In the genomic region with DNA sequence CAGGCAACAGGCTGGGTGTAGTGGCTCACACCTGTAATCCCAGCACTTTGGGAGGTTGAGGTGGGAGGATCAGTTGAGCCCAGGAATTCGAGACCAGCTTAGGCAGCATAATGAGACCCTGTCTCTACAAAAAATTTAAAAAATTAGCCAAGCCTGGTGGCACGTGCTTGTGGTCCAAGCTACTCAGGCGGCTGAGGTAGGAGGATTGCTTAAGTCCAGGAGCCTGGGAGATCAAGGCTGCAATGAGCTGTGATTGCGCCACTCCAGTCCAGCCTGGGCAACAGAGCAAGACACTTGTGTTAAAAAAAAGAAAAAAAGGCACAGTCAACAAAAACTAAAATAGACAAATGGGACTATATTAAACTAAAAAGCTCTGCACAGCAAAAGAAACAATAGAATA, we compare ENCODE assay signal across 1 cellular context.
TF ChIP-seq lines count a peak whose summit lies in the region.

No MANE protein-coding gene starts in this region.

TF ChIP-seq in HepG2, 621 proteins besides CTCF, POLR2A, EP300 and RAD21:
- 0 out of 2 replicates have a peak, but pooled peaks have one; percentile 8 for TF ChIP-seq FOXA3 (CRISPR knock-in tag; IDR thresholded peaks at IDR 0.05)
- 0 out of 2 replicates have a peak, but pooled peaks have one; percentile 14 for TF ChIP-seq GABPB1 (CRISPR knock-in tag; IDR thresholded peaks at IDR 0.05)
- peak; percentile 86 for TF ChIP-seq CEBPB (IDR thresholded peaks at IDR 0.05; ENCODE audit: borderline replicate concordance, low read depth, low read length)
- TF ChIP-seq HNF4A (CRISPR knock-in tag; IDR thresholded peaks at IDR 0.05) = peak; percentile 51
- TF ChIP-seq ZFP36L1 (CRISPR knock-in tag; IDR thresholded peaks at IDR 0.05) = no peak
- TF ChIP-seq KLF9 (CRISPR knock-in tag; IDR thresholded peaks at IDR 0.05; ENCODE audit: low read depth) = no peak
- no peak for TF ChIP-seq ZIK1 (CRISPR knock-in tag; IDR thresholded peaks at IDR 0.05; ENCODE audit: borderline replicate concordance, low read depth)
- TF ChIP-seq ZNF547 (CRISPR knock-in tag; IDR thresholded peaks at IDR 0.05) = no peak
- peak; percentile 60; the same call in 1 of the 2 replicates for TF ChIP-seq ZNF3 (CRISPR knock-in tag; IDR thresholded peaks at IDR 0.05)
- TF ChIP-seq SOX6 (IDR thresholded peaks at IDR 0.05) = no peak
- TF ChIP-seq SOX6 (CRISPR knock-in tag; IDR thresholded peaks at IDR 0.05) = 0 out of 2 replicates have a peak, but pooled peaks have one; percentile 20
- TF ChIP-seq, protein P1, sequence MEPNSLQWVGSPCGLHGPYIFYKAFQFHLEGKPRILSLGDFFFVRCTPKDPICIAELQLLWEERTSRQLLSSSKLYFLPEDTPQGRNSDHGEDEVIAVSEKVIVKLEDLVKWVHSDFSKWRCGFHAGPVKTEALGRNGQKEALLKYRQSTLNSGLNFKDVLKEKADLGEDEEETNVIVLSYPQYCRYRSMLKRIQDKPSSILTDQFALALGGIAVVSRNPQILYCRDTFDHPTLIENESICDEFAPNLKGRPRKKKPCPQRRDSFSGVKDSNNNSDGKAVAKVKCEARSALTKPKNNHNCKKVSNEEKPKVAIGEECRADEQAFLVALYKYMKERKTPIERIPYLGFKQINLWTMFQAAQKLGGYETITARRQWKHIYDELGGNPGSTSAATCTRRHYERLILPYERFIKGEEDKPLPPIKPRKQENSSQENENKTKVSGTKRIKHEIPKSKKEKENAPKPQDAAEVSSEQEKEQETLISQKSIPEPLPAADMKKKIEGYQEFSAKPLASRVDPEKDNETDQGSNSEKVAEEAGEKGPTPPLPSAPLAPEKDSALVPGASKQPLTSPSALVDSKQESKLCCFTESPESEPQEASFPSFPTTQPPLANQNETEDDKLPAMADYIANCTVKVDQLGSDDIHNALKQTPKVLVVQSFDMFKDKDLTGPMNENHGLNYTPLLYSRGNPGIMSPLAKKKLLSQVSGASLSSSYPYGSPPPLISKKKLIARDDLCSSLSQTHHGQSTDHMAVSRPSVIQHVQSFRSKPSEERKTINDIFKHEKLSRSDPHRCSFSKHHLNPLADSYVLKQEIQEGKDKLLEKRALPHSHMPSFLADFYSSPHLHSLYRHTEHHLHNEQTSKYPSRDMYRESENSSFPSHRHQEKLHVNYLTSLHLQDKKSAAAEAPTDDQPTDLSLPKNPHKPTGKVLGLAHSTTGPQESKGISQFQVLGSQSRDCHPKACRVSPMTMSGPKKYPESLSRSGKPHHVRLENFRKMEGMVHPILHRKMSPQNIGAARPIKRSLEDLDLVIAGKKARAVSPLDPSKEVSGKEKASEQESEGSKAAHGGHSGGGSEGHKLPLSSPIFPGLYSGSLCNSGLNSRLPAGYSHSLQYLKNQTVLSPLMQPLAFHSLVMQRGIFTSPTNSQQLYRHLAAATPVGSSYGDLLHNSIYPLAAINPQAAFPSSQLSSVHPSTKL (CRISPR knock-in tag; IDR thresholded peaks at IDR 0.05) = 0 out of 2 replicates have a peak, but pooled peaks have one; percentile 39
- 0 out of 2 replicates have a peak, but pooled peaks have one; percentile 17 for TF ChIP-seq HOXA3 (CRISPR knock-in tag; IDR thresholded peaks at IDR 0.05)
- no peak for TF ChIP-seq ZEB1 (IDR thresholded peaks at IDR 0.05; ENCODE audit: insufficient replicate concordance, low read depth)
- no peak for TF ChIP-seq TBP (CRISPR knock-in tag; IDR thresholded peaks at IDR 0.05)
- no peak for TF ChIP-seq ZNF274 (CRISPR knock-in tag; IDR thresholded peaks at IDR 0.05)
- TF ChIP-seq, protein P2, sequence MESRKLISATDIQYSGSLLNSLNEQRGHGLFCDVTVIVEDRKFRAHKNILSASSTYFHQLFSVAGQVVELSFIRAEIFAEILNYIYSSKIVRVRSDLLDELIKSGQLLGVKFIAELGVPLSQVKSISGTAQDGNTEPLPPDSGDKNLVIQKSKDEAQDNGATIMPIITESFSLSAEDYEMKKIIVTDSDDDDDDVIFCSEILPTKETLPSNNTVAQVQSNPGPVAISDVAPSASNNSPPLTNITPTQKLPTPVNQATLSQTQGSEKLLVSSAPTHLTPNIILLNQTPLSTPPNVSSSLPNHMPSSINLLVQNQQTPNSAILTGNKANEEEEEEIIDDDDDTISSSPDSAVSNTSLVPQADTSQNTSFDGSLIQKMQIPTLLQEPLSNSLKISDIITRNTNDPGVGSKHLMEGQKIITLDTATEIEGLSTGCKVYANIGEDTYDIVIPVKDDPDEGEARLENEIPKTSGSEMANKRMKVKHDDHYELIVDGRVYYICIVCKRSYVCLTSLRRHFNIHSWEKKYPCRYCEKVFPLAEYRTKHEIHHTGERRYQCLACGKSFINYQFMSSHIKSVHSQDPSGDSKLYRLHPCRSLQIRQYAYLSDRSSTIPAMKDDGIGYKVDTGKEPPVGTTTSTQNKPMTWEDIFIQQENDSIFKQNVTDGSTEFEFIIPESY (CRISPR knock-in tag; IDR thresholded peaks at IDR 0.05) = peak; percentile 75; the same call in 1 of the 2 replicates
- TF ChIP-seq ISL2 (CRISPR knock-in tag; IDR thresholded peaks at IDR 0.05) = peak; percentile 28; the same call in 1 of the 2 replicates
- peak; percentile 11; the same call in 1 of the 2 replicates for TF ChIP-seq SALL1 (CRISPR knock-in tag; IDR thresholded peaks at IDR 0.05)
- TF ChIP-seq LCORL (IDR thresholded peaks at IDR 0.05) = no peak
- no peak for TF ChIP-seq LCORL (CRISPR knock-in tag; IDR thresholded peaks at IDR 0.05)
- TF ChIP-seq TMF1 (CRISPR knock-in tag; IDR thresholded peaks at IDR 0.05; ENCODE audit: low read depth) = no peak
- TF ChIP-seq ZNF589 (CRISPR knock-in tag; conservative IDR thresholded peaks at IDR 0.05) = no peak
- TF ChIP-seq CEBPG (CRISPR knock-in tag; IDR thresholded peaks at IDR 0.05) = peak; percentile 86
- no peak for TF ChIP-seq DNMT1 (CRISPR knock-in tag; IDR thresholded peaks at IDR 0.05)
- TF ChIP-seq, protein P3, sequence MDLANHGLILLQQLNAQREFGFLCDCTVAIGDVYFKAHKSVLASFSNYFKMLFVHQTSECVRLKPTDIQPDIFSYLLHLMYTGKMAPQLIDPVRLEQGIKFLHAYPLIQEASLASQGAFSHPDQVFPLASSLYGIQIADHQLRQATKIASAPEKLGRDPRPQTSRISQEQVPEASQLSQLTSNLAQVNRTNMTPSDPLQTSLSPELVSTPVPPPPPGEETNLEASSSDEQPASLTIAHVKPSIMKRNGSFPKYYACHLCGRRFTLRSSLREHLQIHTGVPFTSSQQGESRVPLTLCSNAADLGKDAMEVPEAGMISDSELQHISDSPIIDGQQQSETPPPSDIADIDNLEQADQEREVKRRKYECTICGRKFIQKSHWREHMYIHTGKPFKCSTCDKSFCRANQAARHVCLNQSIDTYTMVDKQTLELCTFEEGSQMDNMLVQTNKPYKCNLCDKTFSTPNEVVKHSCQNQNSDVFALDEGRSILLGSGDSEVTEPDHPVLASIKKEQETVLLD (CRISPR knock-in tag; IDR thresholded peaks at IDR 0.05; ENCODE audit: low read depth) = no peak
- no peak for TF ChIP-seq SETDB1 (CRISPR knock-in tag; IDR thresholded peaks at IDR 0.05; ENCODE audit: borderline replicate concordance)
- no peak for TF ChIP-seq ZNF749 (CRISPR knock-in tag; IDR thresholded peaks at IDR 0.05; ENCODE audit: borderline replicate concordance)
- TF ChIP-seq, protein P4, sequence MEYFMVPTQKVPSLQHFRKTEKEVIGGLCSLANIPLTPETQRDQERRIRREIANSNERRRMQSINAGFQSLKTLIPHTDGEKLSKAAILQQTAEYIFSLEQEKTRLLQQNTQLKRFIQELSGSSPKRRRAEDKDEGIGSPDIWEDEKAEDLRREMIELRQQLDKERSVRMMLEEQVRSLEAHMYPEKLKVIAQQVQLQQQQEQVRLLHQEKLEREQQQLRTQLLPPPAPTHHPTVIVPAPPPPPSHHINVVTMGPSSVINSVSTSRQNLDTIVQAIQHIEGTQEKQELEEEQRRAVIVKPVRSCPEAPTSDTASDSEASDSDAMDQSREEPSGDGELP (IDR thresholded peaks at IDR 0.05; ENCODE audit: borderline replicate concordance, low read depth) = no peak
- peak; percentile 45; the same call in 1 of the 2 replicates for TF ChIP-seq ZMYM2 (CRISPR knock-in tag; IDR thresholded peaks at IDR 0.05)
- TF ChIP-seq, protein P5, sequence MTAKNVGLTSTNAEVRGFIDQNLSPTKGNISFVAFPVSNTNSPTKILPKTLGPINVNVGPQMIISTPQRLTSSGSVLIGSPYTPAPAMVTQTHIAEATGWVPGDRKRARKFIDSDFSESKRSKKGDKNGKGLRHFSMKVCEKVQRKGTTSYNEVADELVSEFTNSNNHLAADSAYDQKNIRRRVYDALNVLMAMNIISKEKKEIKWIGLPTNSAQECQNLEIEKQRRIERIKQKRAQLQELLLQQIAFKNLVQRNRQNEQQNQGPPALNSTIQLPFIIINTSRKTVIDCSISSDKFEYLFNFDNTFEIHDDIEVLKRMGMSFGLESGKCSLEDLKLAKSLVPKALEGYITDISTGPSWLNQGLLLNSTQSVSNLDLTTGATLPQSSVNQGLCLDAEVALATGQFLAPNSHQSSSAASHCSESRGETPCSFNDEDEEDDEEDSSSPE (CRISPR knock-in tag; IDR thresholded peaks at IDR 0.05) = no peak
- TF ChIP-seq, protein P6, sequence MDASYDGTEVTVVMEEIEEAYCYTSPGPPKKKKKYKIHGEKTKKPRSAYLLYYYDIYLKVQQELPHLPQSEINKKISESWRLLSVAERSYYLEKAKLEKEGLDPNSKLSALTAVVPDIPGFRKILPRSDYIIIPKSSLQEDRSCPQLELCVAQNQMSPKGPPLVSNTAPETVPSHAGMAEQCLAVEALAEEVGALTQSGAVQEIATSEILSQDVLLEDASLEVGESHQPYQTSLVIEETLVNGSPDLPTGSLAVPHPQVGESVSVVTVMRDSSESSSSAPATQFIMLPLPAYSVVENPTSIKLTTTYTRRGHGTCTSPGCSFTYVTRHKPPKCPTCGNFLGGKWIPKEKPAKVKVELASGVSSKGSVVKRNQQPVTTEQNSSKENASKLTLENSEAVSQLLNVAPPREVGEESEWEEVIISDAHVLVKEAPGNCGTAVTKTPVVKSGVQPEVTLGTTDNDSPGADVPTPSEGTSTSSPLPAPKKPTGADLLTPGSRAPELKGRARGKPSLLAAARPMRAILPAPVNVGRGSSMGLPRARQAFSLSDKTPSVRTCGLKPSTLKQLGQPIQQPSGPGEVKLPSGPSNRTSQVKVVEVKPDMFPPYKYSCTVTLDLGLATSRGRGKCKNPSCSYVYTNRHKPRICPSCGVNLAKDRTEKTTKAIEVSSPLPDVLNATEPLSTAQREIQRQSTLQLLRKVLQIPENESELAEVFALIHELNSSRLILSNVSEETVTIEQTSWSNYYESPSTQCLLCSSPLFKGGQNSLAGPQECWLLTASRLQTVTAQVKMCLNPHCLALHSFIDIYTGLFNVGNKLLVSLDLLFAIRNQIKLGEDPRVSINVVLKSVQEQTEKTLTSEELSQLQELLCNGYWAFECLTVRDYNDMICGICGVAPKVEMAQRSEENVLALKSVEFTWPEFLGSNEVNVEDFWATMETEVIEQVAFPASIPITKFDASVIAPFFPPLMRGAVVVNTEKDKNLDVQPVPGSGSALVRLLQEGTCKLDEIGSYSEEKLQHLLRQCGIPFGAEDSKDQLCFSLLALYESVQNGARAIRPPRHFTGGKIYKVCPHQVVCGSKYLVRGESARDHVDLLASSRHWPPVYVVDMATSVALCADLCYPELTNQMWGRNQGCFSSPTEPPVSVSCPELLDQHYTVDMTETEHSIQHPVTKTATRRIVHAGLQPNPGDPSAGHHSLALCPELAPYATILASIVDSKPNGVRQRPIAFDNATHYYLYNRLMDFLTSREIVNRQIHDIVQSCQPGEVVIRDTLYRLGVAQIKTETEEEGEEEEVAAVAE (CRISPR knock-in tag; IDR thresholded peaks at IDR 0.05; ENCODE audit: borderline replicate concordance) = no peak
- TF ChIP-seq, protein P7, sequence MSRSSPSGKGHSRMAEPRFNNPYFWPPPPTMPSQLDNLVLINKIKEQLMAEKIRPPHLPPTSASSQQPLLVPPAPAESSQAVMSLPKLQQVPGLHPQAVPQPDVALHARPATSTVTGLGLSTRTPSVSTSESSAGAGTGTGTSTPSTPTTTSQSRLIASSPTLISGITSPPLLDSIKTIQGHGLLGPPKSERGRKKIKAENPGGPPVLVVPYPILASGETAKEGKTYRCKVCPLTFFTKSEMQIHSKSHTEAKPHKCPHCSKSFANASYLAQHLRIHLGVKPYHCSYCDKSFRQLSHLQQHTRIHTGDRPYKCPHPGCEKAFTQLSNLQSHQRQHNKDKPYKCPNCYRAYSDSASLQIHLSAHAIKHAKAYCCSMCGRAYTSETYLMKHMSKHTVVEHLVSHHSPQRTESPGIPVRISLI (CRISPR knock-in tag; IDR thresholded peaks at IDR 0.05; ENCODE audit: borderline replicate concordance) = peak; percentile 41; the same call in 1 of the 2 replicates
- 0 out of 2 replicates have a peak, but pooled peaks have one; percentile 52 for TF ChIP-seq ADNP (CRISPR knock-in tag; IDR thresholded peaks at IDR 0.05)
- no peak for TF ChIP-seq NONO (IDR thresholded peaks at IDR 0.05)
- no peak for TF ChIP-seq NONO (CRISPR knock-in tag; conservative IDR thresholded peaks at IDR 0.05)
- peak; percentile 33 for TF ChIP-seq FOSL2 (CRISPR knock-in tag; IDR thresholded peaks at IDR 0.05)
- peak; percentile 35; the same call in 1 of the 2 replicates for TF ChIP-seq GATAD2A (CRISPR knock-in tag; IDR thresholded peaks at IDR 0.05)
- TF ChIP-seq ZNF121 (CRISPR knock-in tag; IDR thresholded peaks at IDR 0.05) = peak; percentile 99
- no peak for TF ChIP-seq SOX13 (IDR thresholded peaks at IDR 0.05)
- 0 out of 4 replicates have a peak, but pooled peaks of 1 of the 2 experiments have one; percentile 18 for TF ChIP-seq SOX13 (CRISPR knock-in tag; conservative IDR thresholded peaks at IDR 0.05 in 1 of 2, IDR thresholded peaks at IDR 0.05 in 1 of 2)
- TF ChIP-seq RCOR2 (CRISPR knock-in tag; IDR thresholded peaks at IDR 0.05) = no peak
- TF ChIP-seq BHLHE40 (IDR thresholded peaks at IDR 0.05; ENCODE audit: low read length) = peak; percentile 54; the same call in 1 of the 2 replicates
- TF ChIP-seq NCOA2 (CRISPR knock-in tag; IDR thresholded peaks at IDR 0.05) = peak; percentile 20; the same call in 1 of the 2 replicates
- no peak for TF ChIP-seq BCL6 (CRISPR knock-in tag; IDR thresholded peaks at IDR 0.05)
- TF ChIP-seq RFX3 (CRISPR knock-in tag; IDR thresholded peaks at IDR 0.05) = no peak
- peak; percentile 55; the same call in 1 of the 2 replicates for TF ChIP-seq MYC (CRISPR knock-in tag; IDR thresholded peaks at IDR 0.05; ENCODE audit: borderline replicate concordance)
- 0 out of 2 replicates have a peak, but pooled peaks have one; percentile 17 for TF ChIP-seq ZFY (CRISPR knock-in tag; IDR thresholded peaks at IDR 0.05)
- peak; percentile 88; the same call in 1 of the 2 replicates for TF ChIP-seq KDM1A (CRISPR knock-in tag; IDR thresholded peaks at IDR 0.05)
- TF ChIP-seq, protein P8, sequence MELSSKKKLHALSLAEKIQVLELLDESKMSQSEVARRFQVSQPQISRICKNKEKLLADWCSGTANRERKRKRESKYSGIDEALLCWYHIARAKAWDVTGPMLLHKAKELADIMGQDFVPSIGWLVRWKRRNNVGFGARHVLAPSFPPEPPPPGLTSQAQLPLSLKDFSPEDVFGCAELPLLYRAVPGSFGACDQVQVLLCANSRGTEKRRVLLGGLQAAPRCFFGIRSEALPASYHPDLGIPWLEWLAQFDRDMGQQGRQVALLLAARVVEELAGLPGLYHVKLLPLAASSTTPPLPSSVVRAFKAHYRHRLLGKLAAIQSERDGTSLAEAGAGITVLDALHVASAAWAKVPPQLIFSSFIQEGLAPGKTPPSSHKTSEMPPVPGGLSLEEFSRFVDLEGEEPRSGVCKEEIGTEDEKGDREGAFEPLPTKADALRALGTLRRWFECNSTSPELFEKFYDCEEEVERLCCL (CRISPR knock-in tag; IDR thresholded peaks at IDR 0.05; ENCODE audit: borderline replicate concordance) = no peak
- no peak for TF ChIP-seq ZNF124 (CRISPR knock-in tag; IDR thresholded peaks at IDR 0.05)
- TF ChIP-seq MIER3 (CRISPR knock-in tag; IDR thresholded peaks at IDR 0.05; ENCODE audit: borderline replicate concordance) = no peak
